Comparison of ENCODE assay signal across 12 cellular contexts in genomic region chr1:27359822-27360158, GRCh38. TPM values are rescaled to one million over a fixed set of nuclear protein-coding genes. Genes with fewer than 3 reads are reported as not detected.
DNase-seq lines count a peak whose midpoint lies in the region; ATAC-seq and TF ChIP-seq lines count a peak whose summit lies in the region.
"Had no signal": no experiment of that assay in that cellular context is flagged by ENCODE, and none has a peak within 500 bp of the region (broad histone marks: within the 10 kb centered on the region; RNA-seq: fewer than 3 reads in every experiment).

No MANE protein-coding gene starts in this region.

- peaks cover 13% of the 10 kb centered on the region for H3K4me1 ChIP-seq in colonic mucosa

- intact Hi-C loops in dendritic cell treated with granulocyte-macrophage colony-stimulating factor and Interleukin-4, amounts not matched to agents 40 ng/mL and 50 ng/mL, for 4 days (cut with micrococcal nuclease) = no loop called here
- intact Hi-C loops in colonic mucosa (cut with DNase I) = no loop called here

- no peak for TF ChIP-seq CTCF in nephron progenitor cell (IDR thresholded peaks at IDR 0.05)
- no peak for TF ChIP-seq CTCF in colonic mucosa (IDR thresholded peaks at IDR 0.05)

- peaks cover 20 to 35% (median 29%) of the 10 kb centered on the region in 3 donors for H3K4me1 Mint-ChIP-seq in IgD-negative memory B cell
- peaks cover 43% of the 10 kb centered on the region for H3K4me1 Mint-ChIP-seq in dendritic cell treated with granulocyte-macrophage colony-stimulating factor and Interleukin-4, amounts not matched to agents 40 ng/mL and 50 ng/mL, for 4 days (ENCODE audit: low read depth)
- H3K4me1 Mint-ChIP-seq in nephron progenitor cell = peaks cover 61% of the 10 kb centered on the region

- H3K9me3 Mint-ChIP-seq in IgD-negative memory B cell (no peaks in the 10 kb centered on the region), nephron progenitor cell (no peaks in the 10 kb centered on the region)
- H3K9me3 Mint-ChIP-seq in dendritic cell treated with granulocyte-macrophage colony-stimulating factor and Interleukin-4, amounts not matched to agents 40 ng/mL and 50 ng/mL, for 4 days = no peaks in the 10 kb centered on the region

- H3K36me3 Mint-ChIP-seq in IgD-negative memory B cell = no peaks in the 10 kb centered on the region
- peaks cover 97% of the 10 kb centered on the region for H3K36me3 Mint-ChIP-seq in dendritic cell treated with granulocyte-macrophage colony-stimulating factor and Interleukin-4, amounts not matched to agents 40 ng/mL and 50 ng/mL, for 4 days (ENCODE audit: low read depth)
- H3K36me3 Mint-ChIP-seq in nephron progenitor cell (ENCODE audit: low read depth) = peaks cover 10% of the 10 kb centered on the region

- H3K27ac ChIP-seq in colonic mucosa = no peak overlapping the region
- H3K27ac ChIP-seq: VCaP had no signal

- no peak overlapping the region for H3K27ac Mint-ChIP-seq in IgD-negative memory B cell
- no peak overlapping the region for H3K27ac Mint-ChIP-seq in dendritic cell treated with granulocyte-macrophage colony-stimulating factor and Interleukin-4, amounts not matched to agents 40 ng/mL and 50 ng/mL, for 4 days
- no peak overlapping the region for H3K27ac Mint-ChIP-seq in nephron progenitor cell

- no peak overlapping the region for H3K4me3 ChIP-seq in colonic mucosa

- H3K27me3 Mint-ChIP-seq in IgD-negative memory B cell (peaks cover 2% of the 10 kb centered on the region), nephron progenitor cell (ENCODE audit: low read depth, poor library complexity) (peaks cover 45% of the 10 kb centered on the region)
- H3K27me3 Mint-ChIP-seq in dendritic cell treated with granulocyte-macrophage colony-stimulating factor and Interleukin-4, amounts not matched to agents 40 ng/mL and 50 ng/mL, for 4 days = peaks cover 38% of the 10 kb centered on the region

- no peaks in the 10 kb centered on the region for H3K27me3 ChIP-seq in colonic mucosa

- no peaks in the 10 kb centered on the region for H3K36me3 ChIP-seq in colonic mucosa

- DNase-seq in ELF-1 (ENCODE audit: low read depth, low spot score) = peak; percentile 47
- no peak for DNase-seq in nephron progenitor cell
- no peak for DNase-seq in colonic mucosa
- DNase-seq in cerebellar nuclear complex (lab: John Stamatoyannopoulos, UW) = no peak
- DNase-seq: DMS 273 treated with DMSO at 0.1 percent for 48 hours, hippocampal formation, NCI-H226 had no signal

- peak overlapping the region in 1 of 2 donors; percentile 31 for H3K9ac ChIP-seq in colonic mucosa (ENCODE audit: low read depth in 2 of 2, low read length in 2 of 2)

- no peak for ATAC-seq in GM19463 (IDR thresholded peaks at IDR 0.05; ENCODE audit: unreplicated experiment)

- peak overlapping the region; percentile 12 to 86 (median 75) for H3K4me3 Mint-ChIP-seq in IgD-negative memory B cell
- H3K4me3 Mint-ChIP-seq in dendritic cell treated with granulocyte-macrophage colony-stimulating factor and Interleukin-4, amounts not matched to agents 40 ng/mL and 50 ng/mL, for 4 days = peak overlapping the region; percentile 65
- peak overlapping the region; percentile 75 for H3K4me3 Mint-ChIP-seq in nephron progenitor cell

- no peaks in the 10 kb centered on the region for H3K9me3 ChIP-seq in colonic mucosa

RNA-seq across cellular contexts. Expression of gene MAP3K6, which starts 7.0 kb away (rescaled TPM):
- 3.9 TPM for polyA plus RNA-seq in IgD-negative memory B cell
- total RNA-seq in colonic mucosa = 10 to 100 TPM; 21.7 to 41.0 TPM

RNA-seq across cellular contexts. Expression of gene FCN3, which starts 14.8 kb away (rescaled TPM):
- polyA plus RNA-seq in IgD-negative memory B cell = not detected
- 1 to 10 TPM in 1 of 2 donors, under 1 TPM in 1; 0.42 to 1.5 TPM for total RNA-seq in colonic mucosa
- total RNA-seq: skeletal muscle tissue had no signal

RNA-seq across cellular contexts. Expression of gene SYTL1, which starts 18.0 kb away (rescaled TPM):
- polyA plus RNA-seq in IgD-negative memory B cell = 130 TPM
- total RNA-seq in colonic mucosa = 10 to 100 TPM; 15.6 to 17.4 TPM

RNA-seq across cellular contexts. Expression of gene CD164L2, which starts 23.3 kb away (rescaled TPM):
- not detected for polyA plus RNA-seq in IgD-negative memory B cell
- total RNA-seq in colonic mucosa = 1 to 10 TPM in 1 of 2 donors, under 1 TPM in 1; 0.69 to 1.7 TPM
- total RNA-seq: skeletal muscle tissue had no signal

RNA-seq across cellular contexts. Expression of gene GPR3, which starts 32.6 kb away (rescaled TPM):
- polyA plus RNA-seq in IgD-negative memory B cell = 0.16 TPM
- under 1 TPM; 0.32 to 0.49 TPM for total RNA-seq in colonic mucosa
